In genomic region chr18:34521040-34521439, GRCh38 we compare ENCODE assay signal across 27 cellular contexts.
"Had no signal": no experiment of that assay in that cellular context is flagged by ENCODE, and none has a peak within 500 bp of the region (broad histone marks: within the 10 kb centered on the region; RNA-seq: fewer than 3 reads in every experiment).

No MANE protein-coding gene starts in this region.

- H3K36me3 ChIP-seq: neutrophil, pancreas, prostate gland, stomach, thoracic aorta, thyroid gland, tibial nerve, upper lobe of left lung, vagina had no signal

- DNase-seq: naive thymus-derived CD4-positive, alpha-beta T cell; natural killer cell; nucleus accumbens; pancreas; small intestine; stimulated activated CD4-positive, alpha-beta T cell treated with anti-CD3 and anti-CD28 coated beads, Interleukin-15, amount 100 ng/mL, for 24 hours; stimulated activated CD4-positive, alpha-beta T cell treated with anti-CD3 and anti-CD28 coated beads, Interleukin-2, amount 100 ng/mL, for 24 hours; stimulated activated CD4-positive, alpha-beta T cell treated with anti-CD3 and anti-CD28 coated beads, Interleukin-2, amount 100 ng/mL, for 48 hours; stimulated activated CD4-positive, alpha-beta T cell treated with anti-CD3 and anti-CD28 coated beads, Interleukin-4, amount 100 ng/mL, for 24 hours; stimulated activated naive B cell treated with anti-CD40 and anti-IgM and Interleukin-4, amounts not matched to agents 10 μg/mL and 1 μg/mL and 100 μg/mL, for 72 hours; stimulated activated naive CD4-positive, alpha-beta T cell treated with Interleukin-2 at 50 U/mL for 16 hours; stomach; thyroid gland; trophoblast cell; upper lobe of left lung had no signal

- H3K27me3 ChIP-seq: neutrophil, pancreas, stomach, thyroid gland, tibial nerve, upper lobe of left lung, vagina had no signal

- H3K27me3 Mint-ChIP-seq: naive thymus-derived CD4-positive, alpha-beta T cell; stimulated activated naive B cell treated with anti-CD40 and anti-IgM and Interleukin-4, amounts not matched to agents 10 μg/mL and 1 μg/mL and 100 μg/mL, for 72 hours; stimulated activated naive CD8-positive, alpha-beta T cell treated with anti-CD3 and anti-CD28 coated beads, Interleukin-15, Interleukin-2, amounts not matched to agents 100 ng/mL and 50 ng/mL, for 24 hours had no signal

- H3K4me1 Mint-ChIP-seq: naive thymus-derived CD4-positive, alpha-beta T cell; natural killer cell; stimulated activated effector memory CD8-positive, alpha-beta T cell treated with anti-CD3 and anti-CD28 coated beads, Interleukin-12 subunit alpha, Interleukin-12 subunit beta, amount 100 ng/mL, for 72 hours; stimulated activated naive B cell treated with anti-CD40 and anti-IgM and Interleukin-4, amounts not matched to agents 10 μg/mL and 1 μg/mL and 100 μg/mL, for 72 hours had no signal

- H3K27ac ChIP-seq: neutrophil, pancreas, prostate gland, stomach, thoracic aorta, thyroid gland, tibial nerve, upper lobe of left lung, vagina had no signal

- H3K27ac Mint-ChIP-seq: naive thymus-derived CD4-positive, alpha-beta T cell; natural killer cell; nephron; stimulated activated effector memory CD8-positive, alpha-beta T cell treated with anti-CD3 and anti-CD28 coated beads, Interleukin-12 subunit alpha, Interleukin-12 subunit beta, amount 100 ng/mL, for 72 hours; stimulated activated naive B cell treated with anti-CD40 and anti-IgM and Interleukin-4, amounts not matched to agents 10 μg/mL and 1 μg/mL and 100 μg/mL, for 72 hours; stimulated activated naive CD8-positive, alpha-beta T cell treated with anti-CD3 and anti-CD28 coated beads, Interleukin-15, Interleukin-2, amounts not matched to agents 100 ng/mL and 50 ng/mL, for 24 hours had no signal

- H3K4me3 ChIP-seq: pancreas, prostate gland, stomach, thoracic aorta, thyroid gland, tibial nerve, upper lobe of left lung, vagina had no signal

- H3K36me3 Mint-ChIP-seq: naive thymus-derived CD4-positive, alpha-beta T cell; natural killer cell; stimulated activated effector memory CD8-positive, alpha-beta T cell treated with anti-CD3 and anti-CD28 coated beads, Interleukin-12 subunit alpha, Interleukin-12 subunit beta, amount 100 ng/mL, for 72 hours; stimulated activated naive B cell treated with anti-CD40 and anti-IgM and Interleukin-4, amounts not matched to agents 10 μg/mL and 1 μg/mL and 100 μg/mL, for 72 hours had no signal

- H3K9me3 ChIP-seq: neutrophil, pancreas, prostate gland, thoracic aorta, thyroid gland, vagina had no signal

- FAIRE-seq: pancreas, small intestine, urothelium cell line had no signal

- H3K4me1 ChIP-seq: prostate gland, stomach, thyroid gland, tibial nerve, upper lobe of left lung, vagina had no signal

- H3K4me3 Mint-ChIP-seq: naive thymus-derived CD4-positive, alpha-beta T cell; natural killer cell; nephron; neural crest cell; stimulated activated effector memory CD8-positive, alpha-beta T cell treated with anti-CD3 and anti-CD28 coated beads, Interleukin-12 subunit alpha, Interleukin-12 subunit beta, amount 100 ng/mL, for 72 hours; stimulated activated naive B cell treated with anti-CD40 and anti-IgM and Interleukin-4, amounts not matched to agents 10 μg/mL and 1 μg/mL and 100 μg/mL, for 72 hours; stimulated activated naive CD8-positive, alpha-beta T cell treated with anti-CD3 and anti-CD28 coated beads, Interleukin-15, Interleukin-2, amounts not matched to agents 100 ng/mL and 50 ng/mL, for 24 hours had no signal

- ATAC-seq: naive thymus-derived CD4-positive, alpha-beta T cell; natural killer cell; pancreas; right cardiac atrium; sciatic nerve; stimulated activated effector memory CD8-positive, alpha-beta T cell treated with anti-CD3 and anti-CD28 coated beads, Interleukin-12 subunit alpha, Interleukin-12 subunit beta, amount 100 ng/mL, for 72 hours; stimulated activated naive B cell treated with anti-CD40 and anti-IgM and Interleukin-4, amounts not matched to agents 10 μg/mL and 1 μg/mL and 100 μg/mL, for 72 hours had no signal
